Comparison of ENCODE assay signal across 9 cellular contexts in the genomic region with DNA sequence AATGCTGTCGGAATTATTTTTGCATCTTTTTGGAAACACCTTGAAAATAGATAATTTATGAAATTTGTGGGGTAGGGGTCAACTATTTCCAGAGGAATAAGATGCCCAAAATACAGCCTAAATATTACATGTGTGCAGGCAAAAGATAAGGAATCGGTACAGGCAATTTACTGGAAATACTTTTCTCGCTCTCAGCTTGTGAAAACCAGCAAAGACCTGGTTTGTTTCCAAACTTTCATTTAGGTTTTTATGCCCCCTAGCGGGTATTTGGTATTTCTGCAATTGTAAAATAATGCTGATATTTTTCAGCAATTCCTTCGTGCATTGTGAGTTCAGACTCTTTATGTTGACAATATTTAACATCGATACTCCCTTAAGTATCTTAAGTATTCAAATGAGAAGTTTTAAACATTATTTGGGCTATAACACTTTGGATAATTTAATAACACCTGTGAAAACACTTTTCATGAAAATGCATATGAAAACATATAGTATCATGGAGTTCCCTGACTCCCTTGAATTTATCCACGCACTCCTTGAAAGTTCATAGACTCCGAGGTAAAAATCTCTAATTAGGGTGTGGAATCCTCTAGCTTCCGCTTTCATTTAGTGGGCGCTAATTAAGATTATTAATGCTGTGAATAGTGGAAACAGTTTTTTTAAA.
DNase-seq lines count a peak whose midpoint lies in the region; ATAC-seq and TF ChIP-seq lines count a peak whose summit lies in the region.
"Had no signal": no experiment of that assay in that cellular context is flagged by ENCODE, and none has a peak within 500 bp of the region (broad histone marks: within the 10 kb centered on the region; RNA-seq: fewer than 3 reads in every experiment).

No MANE protein-coding gene starts in this region.

- H3K4me3 Mint-ChIP-seq in CD8-positive, alpha-beta memory T cell: no peak overlapping the region
- H3K4me3 Mint-ChIP-seq: activated B cell treated with CpG ODN at 0.5 μM for 24 hours had no signal

- no peaks in the 10 kb centered on the region for H3K9me3 ChIP-seq in spleen
- H3K9me3 ChIP-seq in CD8-positive, alpha-beta memory T cell (ENCODE audit: low read length): no peaks in the 10 kb centered on the region

- no peak for TF ChIP-seq POLR2A in spleen (IDR thresholded peaks at IDR 0.05)

- peak; percentile 28 for DNase-seq in GM10248 (ENCODE audit: extremely low spot score)
- peak; percentile 28 for DNase-seq in M059J (ENCODE audit: low read depth)
- DNase-seq in SK-MEL-5 (ENCODE audit: low read depth, low spot score): peak; percentile 70
- DNase-seq in foreskin fibroblast: peak in 1 of 2 donors; percentile 23
- DNase-seq in spleen: no peak
- no peak for DNase-seq in CD8-positive, alpha-beta memory T cell
- DNase-seq: activated B cell treated with CpG ODN at 0.5 μM for 24 hours had no signal

- no peaks in the 10 kb centered on the region for H3K36me3 Mint-ChIP-seq in CD8-positive, alpha-beta memory T cell

- no peak for ATAC-seq in esophagus mucosa
- ATAC-seq in GM21576 (IDR thresholded peaks at IDR 0.05; ENCODE audit: unreplicated experiment): no peak

- peak; percentile 42 for TF ChIP-seq CTCF in GM10248 (IDR thresholded peaks at IDR 0.05; ENCODE audit: control extremely low read depth, extremely low read depth, low read depth, missing control alignments)
- TF ChIP-seq CTCF in foreskin fibroblast (IDR thresholded peaks at IDR 0.05; ENCODE audit: low read depth, low read length): peak; percentile 50
- TF ChIP-seq CTCF in spleen (IDR thresholded peaks at IDR 0.05 in 8 of 11, conservative IDR thresholded peaks at IDR 0.05 in 3 of 11): peak in 7 of 11 experiments; percentile 13 to 61 (median 43)

- POLR2A ChIA-PET in GM10248 (lab: Yijun Ruan, JAX): no interaction called here
- POLR2A ChIA-PET in CD8-positive, alpha-beta memory T cell (lab: Charles Lee): no interaction called here

- H3K27ac ChIP-seq in spleen: no peak overlapping the region
- no peak overlapping the region for H3K27ac ChIP-seq in CD8-positive, alpha-beta memory T cell (ENCODE audit: low read depth, low read length)

- WGBS in spleen, 5 donors: 37 to 45% (median 41%) methylated on average over 10 of the region's 10 CpGs

- H3K36me3 ChIP-seq in spleen: no peaks in the 10 kb centered on the region
- no peaks in the 10 kb centered on the region for H3K36me3 ChIP-seq in CD8-positive, alpha-beta memory T cell (ENCODE audit: insufficient read depth, low read length)

- no peaks in the 10 kb centered on the region for H3K4me1 Mint-ChIP-seq in CD8-positive, alpha-beta memory T cell
- H3K4me1 Mint-ChIP-seq: activated B cell treated with CpG ODN at 0.5 μM for 24 hours had no signal

- H3K4me1 ChIP-seq in spleen: peaks cover 0 to 4% (median 0%) of the 10 kb centered on the region in 6 donors
- no peaks in the 10 kb centered on the region for H3K4me1 ChIP-seq in CD8-positive, alpha-beta memory T cell (ENCODE audit: insufficient read depth, low read length)

- no peak overlapping the region for H3K27ac Mint-ChIP-seq in CD8-positive, alpha-beta memory T cell
- H3K27ac Mint-ChIP-seq: activated B cell treated with CpG ODN at 0.5 μM for 24 hours had no signal

- H3K27me3 Mint-ChIP-seq in CD8-positive, alpha-beta memory T cell: peaks cover 0 to 5% of the 10 kb centered on the region in 2 donors
- H3K27me3 Mint-ChIP-seq: activated B cell treated with CpG ODN at 0.5 μM for 24 hours had no signal

- no peak overlapping the region for H3K4me3 ChIP-seq in foreskin fibroblast (ENCODE audit: low read depth in 1 of 2, low read length in 2 of 2)
- no peak overlapping the region for H3K4me3 ChIP-seq in spleen
- H3K4me3 ChIP-seq in CD8-positive, alpha-beta memory T cell (ENCODE audit: low read length): no peak overlapping the region

- no peaks in the 10 kb centered on the region for H3K27me3 ChIP-seq in spleen (replicated peaks in 1 of 7)
- H3K27me3 ChIP-seq in CD8-positive, alpha-beta memory T cell (ENCODE audit: insufficient read depth, low read length, poor library complexity, severe bottlenecking): no peaks in the 10 kb centered on the region

- in situ Hi-C loops in SK-MEL-5 (cut with HindIII; ENCODE audit: low pct_unique_long_range_greater_than_20kb, low sequenced_read_pairs): no loop called here

- peaks cover 0 to 5% (median 0%) of the 10 kb centered on the region in 5 donors for H3K9me3 Mint-ChIP-seq in CD8-positive, alpha-beta memory T cell
- H3K9me3 Mint-ChIP-seq: activated B cell treated with CpG ODN at 0.5 μM for 24 hours had no signal

- intact Hi-C loops in spleen (cut with DNase I; ENCODE audit: low total_unique reads): no loop called here

- CTCF ChIA-PET in GM10248 (lab: Yijun Ruan, JAX): interaction anchor here (0.7 to 5.9 kb wide), 23 partner anchors 8 to 1456 kb away, joined by 3 to 72 read pairs (median 4); no protein-coding TSS in a partner anchor
- CTCF ChIA-PET in CD8-positive, alpha-beta memory T cell (lab: Charles Lee): no interaction called here

Comparison
In these comparisons a context has a peak if more than half of its experiments do, and no peak if none do; other contexts are left out.
1. DNase-seq: peak in GM10248 (single experiment), M059J (single experiment) and SK-MEL-5 (single experiment); none in spleen (single experiment) and CD8-positive, alpha-beta memory T cell (0 of 5).
2. Peak in every context shown above with its lines, with median percentiles within 50 percentile points of each other: CTCF ChIP-seq.